ENCODE assay signal across 38 cellular contexts in the genomic region with DNA sequence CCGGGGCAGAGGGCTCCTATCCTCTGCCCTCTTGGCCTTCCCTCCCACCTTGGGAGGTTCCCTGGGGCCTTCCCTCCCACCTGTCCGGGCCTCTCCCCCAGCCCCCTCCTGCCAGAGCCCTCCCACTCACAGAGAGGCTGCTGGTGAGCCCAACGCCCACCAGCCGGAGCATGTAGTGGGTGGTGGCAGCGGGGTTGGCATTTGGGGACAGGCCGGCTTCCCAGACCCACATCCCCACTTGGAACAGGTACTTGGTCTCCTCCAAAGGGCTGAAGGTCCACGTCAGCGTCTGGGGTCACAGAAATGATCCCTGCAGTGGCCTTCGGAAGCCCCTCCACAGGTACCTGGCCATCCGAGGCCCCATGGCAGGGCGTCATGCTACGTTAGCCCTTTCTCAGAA. TPM values are rescaled to one million over a fixed set of nuclear protein-coding genes. Genes with fewer than 3 reads are reported as not detected.
"Had no signal": no experiment of that assay in that cellular context is flagged by ENCODE, and none has a peak within 500 bp of the region (broad histone marks: within the 10 kb centered on the region; RNA-seq: fewer than 3 reads in every experiment).

No MANE protein-coding gene starts in this region.

- DNase-seq: activated CD4-positive, alpha-beta memory T cell treated with anti-CD3 and anti-CD28 coated beads, Interleukin-2, amount 10 ng/mL, durations not matched to agents 7 days and 5 days; activated CD4-positive, alpha-beta T cell treated with anti-CD3 and anti-CD28 coated beads for 1 hour; activated CD4-positive, alpha-beta T cell treated with anti-CD3 and anti-CD28 coated beads for 36 hours; activated CD4-positive, alpha-beta T cell treated with anti-CD3 and anti-CD28 coated beads for 48 hours; activated CD4-positive, alpha-beta T cell treated with anti-CD3 and anti-CD28 coated beads, Interleukin-2, amount 10 ng/mL, durations not matched to agents 7 days and 5 days; activated CD4-positive, alpha-beta T cell treated with anti-CD3 and anti-CD28 coated beads, Interleukin-2, amount 50 U/mL, for 48 hours; activated CD4-positive, CD25-positive, alpha-beta regulatory T cell; activated CD8-positive, alpha-beta memory T cell treated with anti-CD3 and anti-CD28 coated beads for 24 hours; activated CD8-positive, alpha-beta memory T cell treated with anti-CD3 and anti-CD28 coated beads, Interleukin-2, amount 10 ng/mL, durations not matched to agents 7 days and 5 days; activated CD8-positive, alpha-beta memory T cell treated with anti-CD3 and anti-CD28 coated beads, Interleukin-2, amount 50 U/mL, for 48 hours; activated CD8-positive, alpha-beta T cell treated with anti-CD3 and anti-CD28 coated beads, Interleukin-2, amount 10 ng/mL, durations not matched to agents 7 days and 5 days; activated effector memory CD4-positive, alpha-beta T cell treated with Interleukin-2 at 50 U/mL for 16 hours; activated gamma-delta T cell; activated naive CD4-positive, alpha-beta T cell treated with anti-CD3 and anti-CD28 coated beads for 36 hours; activated naive CD4-positive, alpha-beta T cell treated with anti-CD3 and anti-CD28 coated beads, Interleukin-2, amount 50 U/mL, for 16 hours; activated naive CD8-positive, alpha-beta T cell treated with anti-CD3 and anti-CD28 coated beads for 36 hours; activated T-cell treated with anti-CD3 and anti-CD28 coated beads, Interleukin-2, amount 50 U/mL, for 4 hours; adrenal gland; amniotic stem cell; body of pancreas; brain microvascular endothelial cell; central memory CD4-positive, alpha-beta T cell; SW 1271; T-helper 1 cell; T-helper 2 cell; T-helper 9 cell had no signal

- H3K27me3 ChIP-seq: adrenal gland, body of pancreas, breast epithelium had no signal

- FAIRE-seq: astrocyte, TTC549 had no signal

- H3K4me1 ChIP-seq: adrenal gland, body of pancreas, breast epithelium had no signal

- H3K27ac Mint-ChIP-seq: activated CD4-positive, alpha-beta memory T cell treated with anti-CD3 and anti-CD28 coated beads, Interleukin-2, amount 10 ng/mL, durations not matched to agents 7 days and 5 days; activated CD4-positive, alpha-beta T cell treated with anti-CD3 and anti-CD28 coated beads for 36 hours; activated CD4-positive, alpha-beta T cell treated with anti-CD3 and anti-CD28 coated beads, Interleukin-2, amount 10 ng/mL, durations not matched to agents 7 days and 5 days; activated CD8-positive, alpha-beta memory T cell treated with anti-CD3 and anti-CD28 coated beads, Interleukin-2, amount 10 ng/mL, durations not matched to agents 7 days and 5 days; activated CD8-positive, alpha-beta T cell treated with anti-CD3 and anti-CD28 coated beads, Interleukin-2, amount 10 ng/mL, durations not matched to agents 7 days and 5 days; activated naive CD4-positive, alpha-beta T cell treated with anti-CD3 and anti-CD28 coated beads for 36 hours; activated naive CD4-positive, alpha-beta T cell treated with anti-CD3 and anti-CD28 coated beads, Interleukin-2, amount 50 U/mL, for 72 hours; activated naive CD8-positive, alpha-beta T cell treated with anti-CD3 and anti-CD28 coated beads for 36 hours; activated T-helper 2 cell treated with anti-CD3 and anti-CD28 coated beads, Interferon-gamma antibody, Interleukin-2, Interleukin-4, amounts not matched to agents 10 μg/mL and 5 μg/mL and 100 μg/mL, durations not matched to agents 14 hours and 24 hours and 36 hours; T-helper 1 cell treated with Interleukin-12 subunit alpha and Interleukin-12 subunit beta and Interleukin-4 antibody, amounts not matched to agents 30 μg/mL and 1 μg/mL, for 36 hours; T-helper 2 cell treated with Interferon-gamma antibody and Interleukin-4, amounts not matched to agents 5 μg/mL and 100 μg/mL, for 36 hours had no signal

- H3K4me3 ChIP-seq: adrenal gland, body of pancreas, breast epithelium had no signal

- H3K9me3 Mint-ChIP-seq: activated CD4-positive, alpha-beta memory T cell treated with anti-CD3 and anti-CD28 coated beads, Interleukin-2, amount 10 ng/mL, durations not matched to agents 7 days and 5 days; activated CD4-positive, alpha-beta T cell treated with anti-CD3 and anti-CD28 coated beads, Interleukin-2, amount 10 ng/mL, durations not matched to agents 7 days and 5 days; activated naive CD4-positive, alpha-beta T cell treated with anti-CD3 and anti-CD28 coated beads for 36 hours; activated naive CD4-positive, alpha-beta T cell treated with anti-CD3 and anti-CD28 coated beads, Interleukin-2, amount 50 U/mL, for 72 hours; activated naive CD8-positive, alpha-beta T cell treated with anti-CD3 and anti-CD28 coated beads for 36 hours; activated T-cell treated with anti-CD3 and anti-CD28 coated beads, Interleukin-2, amount 50 U/mL, for 4 hours; activated T-helper 2 cell treated with anti-CD3 and anti-CD28 coated beads, Interferon-gamma antibody, Interleukin-2, Interleukin-4, amounts not matched to agents 10 μg/mL and 5 μg/mL and 100 μg/mL, durations not matched to agents 14 hours and 24 hours and 36 hours; T-helper 1 cell treated with Interleukin-12 subunit alpha and Interleukin-12 subunit beta and Interleukin-4 antibody, amounts not matched to agents 30 μg/mL and 1 μg/mL, for 36 hours; T-helper 2 cell treated with Interferon-gamma antibody and Interleukin-4, amounts not matched to agents 5 μg/mL and 100 μg/mL, for 36 hours had no signal

- H3K27ac ChIP-seq: adrenal gland, body of pancreas, brain microvascular endothelial cell, breast epithelium, VCaP had no signal

- H3K36me3 ChIP-seq: adrenal gland, brain microvascular endothelial cell, breast epithelium had no signal

- H3K4me3 Mint-ChIP-seq: activated CD4-positive, alpha-beta memory T cell treated with anti-CD3 and anti-CD28 coated beads, Interleukin-2, amount 10 ng/mL, durations not matched to agents 7 days and 5 days; activated CD4-positive, alpha-beta T cell treated with anti-CD3 and anti-CD28 coated beads for 36 hours; activated CD4-positive, alpha-beta T cell treated with anti-CD3 and anti-CD28 coated beads, Interleukin-2, amount 10 ng/mL, durations not matched to agents 7 days and 5 days; activated CD8-positive, alpha-beta memory T cell treated with anti-CD3 and anti-CD28 coated beads, Interleukin-2, amount 10 ng/mL, durations not matched to agents 7 days and 5 days; activated CD8-positive, alpha-beta T cell treated with anti-CD3 and anti-CD28 coated beads, Interleukin-2, amount 10 ng/mL, durations not matched to agents 7 days and 5 days; activated naive CD4-positive, alpha-beta T cell treated with anti-CD3 and anti-CD28 coated beads for 36 hours; activated naive CD8-positive, alpha-beta T cell treated with anti-CD3 and anti-CD28 coated beads for 36 hours; activated T-cell treated with anti-CD3 and anti-CD28 coated beads, Interleukin-2, amount 50 U/mL, for 4 hours; T-helper 1 cell treated with Interleukin-12 subunit alpha and Interleukin-12 subunit beta and Interleukin-4 antibody, amounts not matched to agents 30 μg/mL and 1 μg/mL, for 36 hours; T-helper 2 cell treated with Interferon-gamma antibody and Interleukin-4, amounts not matched to agents 5 μg/mL and 100 μg/mL, for 36 hours had no signal

- H3K36me3 Mint-ChIP-seq: activated CD8-positive, alpha-beta memory T cell treated with anti-CD3 and anti-CD28 coated beads, Interleukin-2, amount 10 ng/mL, durations not matched to agents 7 days and 5 days; activated naive CD4-positive, alpha-beta T cell treated with anti-CD3 and anti-CD28 coated beads, Interleukin-2, amount 50 U/mL, for 72 hours; activated naive CD8-positive, alpha-beta T cell treated with anti-CD3 and anti-CD28 coated beads for 36 hours had no signal

- H3K27me3 Mint-ChIP-seq: activated CD4-positive, alpha-beta memory T cell treated with anti-CD3 and anti-CD28 coated beads, Interleukin-2, amount 10 ng/mL, durations not matched to agents 7 days and 5 days; activated naive CD8-positive, alpha-beta T cell treated with anti-CD3 and anti-CD28 coated beads for 36 hours had no signal

- H3K4me1 Mint-ChIP-seq: activated CD4-positive, alpha-beta memory T cell treated with anti-CD3 and anti-CD28 coated beads, Interleukin-2, amount 10 ng/mL, durations not matched to agents 7 days and 5 days; activated CD4-positive, alpha-beta T cell treated with anti-CD3 and anti-CD28 coated beads for 36 hours; activated CD4-positive, alpha-beta T cell treated with anti-CD3 and anti-CD28 coated beads, Interleukin-2, amount 10 ng/mL, durations not matched to agents 7 days and 5 days; activated CD8-positive, alpha-beta memory T cell treated with anti-CD3 and anti-CD28 coated beads, Interleukin-2, amount 10 ng/mL, durations not matched to agents 7 days and 5 days; activated naive CD8-positive, alpha-beta T cell treated with anti-CD3 and anti-CD28 coated beads for 36 hours had no signal

- ATAC-seq: activated CD4-positive, alpha-beta T cell treated with anti-CD3 and anti-CD28 coated beads for 36 hours; activated CD4-positive, CD25-positive, alpha-beta regulatory T cell treated with anti-CD3 and anti-CD28 coated beads, Interleukin-2, amount 50 U/mL, for 24 hours; activated CD8-positive, alpha-beta memory T cell treated with anti-CD3 and anti-CD28 coated beads, Interleukin-2, amount 10 ng/mL, durations not matched to agents 7 days and 5 days; activated CD8-positive, alpha-beta T cell treated with anti-CD3 and anti-CD28 coated beads, Interleukin-2, amount 10 ng/mL, durations not matched to agents 7 days and 5 days; activated naive CD4-positive, alpha-beta T cell treated with anti-CD3 and anti-CD28 coated beads, Interleukin-2, amount 50 U/mL, for 72 hours; activated T-cell treated with anti-CD3 and anti-CD28 coated beads, Interleukin-2, amount 50 U/mL, for 4 hours; body of pancreas had no signal

- H3K9me3 ChIP-seq: adrenal gland, body of pancreas, breast epithelium had no signal

RNA-seq across cellular contexts. Expression of a gene that starts 19.3 kb away (rescaled TPM):
- total RNA-seq: activated CD4-positive, alpha-beta memory T cell treated with anti-CD3 and anti-CD28 coated beads, Interleukin-2, amount 10 ng/mL, durations not matched to agents 7 days and 5 days; activated CD4-positive, alpha-beta T cell treated with anti-CD3 and anti-CD28 coated beads for 36 hours; activated CD4-positive, alpha-beta T cell treated with anti-CD3 and anti-CD28 coated beads, Interleukin-2, amount 10 ng/mL, durations not matched to agents 7 days and 5 days; activated CD8-positive, alpha-beta memory T cell treated with anti-CD3 and anti-CD28 coated beads, Interleukin-2, amount 10 ng/mL, durations not matched to agents 7 days and 5 days; activated CD8-positive, alpha-beta T cell treated with anti-CD3 and anti-CD28 coated beads, Interleukin-2, amount 10 ng/mL, durations not matched to agents 7 days and 5 days; activated naive CD4-positive, alpha-beta T cell treated with anti-CD3 and anti-CD28 coated beads for 36 hours; activated naive CD4-positive, alpha-beta T cell treated with anti-CD3 and anti-CD28 coated beads, Interleukin-2, amount 50 U/mL, for 72 hours; activated naive CD8-positive, alpha-beta T cell treated with anti-CD3 and anti-CD28 coated beads for 36 hours; activated T-cell treated with anti-CD3 and anti-CD28 coated beads, Interleukin-2, amount 50 U/mL, for 4 hours; activated T-helper 2 cell treated with anti-CD3 and anti-CD28 coated beads, Interferon-gamma antibody, Interleukin-2, Interleukin-4, amounts not matched to agents 10 μg/mL and 5 μg/mL and 100 μg/mL, durations not matched to agents 14 hours and 24 hours and 36 hours; aorta; body of pancreas; cardiac septum had no signal

RNA-seq across cellular contexts. Expression of a gene that starts 28.8 kb away (rescaled TPM):
- total RNA-seq: activated CD4-positive, alpha-beta memory T cell treated with anti-CD3 and anti-CD28 coated beads, Interleukin-2, amount 10 ng/mL, durations not matched to agents 7 days and 5 days; activated CD4-positive, alpha-beta T cell treated with anti-CD3 and anti-CD28 coated beads for 36 hours; activated CD4-positive, alpha-beta T cell treated with anti-CD3 and anti-CD28 coated beads, Interleukin-2, amount 10 ng/mL, durations not matched to agents 7 days and 5 days; activated CD8-positive, alpha-beta memory T cell treated with anti-CD3 and anti-CD28 coated beads, Interleukin-2, amount 10 ng/mL, durations not matched to agents 7 days and 5 days; activated CD8-positive, alpha-beta T cell treated with anti-CD3 and anti-CD28 coated beads, Interleukin-2, amount 10 ng/mL, durations not matched to agents 7 days and 5 days; activated naive CD4-positive, alpha-beta T cell treated with anti-CD3 and anti-CD28 coated beads for 36 hours; activated naive CD4-positive, alpha-beta T cell treated with anti-CD3 and anti-CD28 coated beads, Interleukin-2, amount 50 U/mL, for 72 hours; activated naive CD8-positive, alpha-beta T cell treated with anti-CD3 and anti-CD28 coated beads for 36 hours; activated T-cell treated with anti-CD3 and anti-CD28 coated beads, Interleukin-2, amount 50 U/mL, for 4 hours; activated T-helper 2 cell treated with anti-CD3 and anti-CD28 coated beads, Interferon-gamma antibody, Interleukin-2, Interleukin-4, amounts not matched to agents 10 μg/mL and 5 μg/mL and 100 μg/mL, durations not matched to agents 14 hours and 24 hours and 36 hours; aorta; astrocyte; breast epithelium; cardiac septum; cerebellum had no signal
- polyA plus RNA-seq: aorta had no signal

RNA-seq across cellular contexts. Expression of a gene that starts 37.1 kb away (rescaled TPM):
- total RNA-seq: activated CD4-positive, alpha-beta memory T cell treated with anti-CD3 and anti-CD28 coated beads, Interleukin-2, amount 10 ng/mL, durations not matched to agents 7 days and 5 days; activated CD4-positive, alpha-beta T cell treated with anti-CD3 and anti-CD28 coated beads for 36 hours; activated CD4-positive, alpha-beta T cell treated with anti-CD3 and anti-CD28 coated beads, Interleukin-2, amount 10 ng/mL, durations not matched to agents 7 days and 5 days; activated CD8-positive, alpha-beta memory T cell treated with anti-CD3 and anti-CD28 coated beads, Interleukin-2, amount 10 ng/mL, durations not matched to agents 7 days and 5 days; activated CD8-positive, alpha-beta T cell treated with anti-CD3 and anti-CD28 coated beads, Interleukin-2, amount 10 ng/mL, durations not matched to agents 7 days and 5 days; activated naive CD4-positive, alpha-beta T cell treated with anti-CD3 and anti-CD28 coated beads for 36 hours; activated naive CD4-positive, alpha-beta T cell treated with anti-CD3 and anti-CD28 coated beads, Interleukin-2, amount 50 U/mL, for 72 hours; activated naive CD8-positive, alpha-beta T cell treated with anti-CD3 and anti-CD28 coated beads for 36 hours; activated T-cell treated with anti-CD3 and anti-CD28 coated beads, Interleukin-2, amount 50 U/mL, for 4 hours; activated T-helper 2 cell treated with anti-CD3 and anti-CD28 coated beads, Interferon-gamma antibody, Interleukin-2, Interleukin-4, amounts not matched to agents 10 μg/mL and 5 μg/mL and 100 μg/mL, durations not matched to agents 14 hours and 24 hours and 36 hours; aorta; astrocyte; body of pancreas; breast epithelium; cardiac septum; cerebellum had no signal

RNA-seq across cellular contexts. Expression of a gene that starts 38.7 kb away (rescaled TPM):
- total RNA-seq: activated CD4-positive, alpha-beta memory T cell treated with anti-CD3 and anti-CD28 coated beads, Interleukin-2, amount 10 ng/mL, durations not matched to agents 7 days and 5 days; activated CD4-positive, alpha-beta T cell treated with anti-CD3 and anti-CD28 coated beads, Interleukin-2, amount 10 ng/mL, durations not matched to agents 7 days and 5 days; activated CD8-positive, alpha-beta memory T cell treated with anti-CD3 and anti-CD28 coated beads, Interleukin-2, amount 10 ng/mL, durations not matched to agents 7 days and 5 days; activated CD8-positive, alpha-beta T cell treated with anti-CD3 and anti-CD28 coated beads, Interleukin-2, amount 10 ng/mL, durations not matched to agents 7 days and 5 days; activated naive CD4-positive, alpha-beta T cell treated with anti-CD3 and anti-CD28 coated beads for 36 hours; activated naive CD8-positive, alpha-beta T cell treated with anti-CD3 and anti-CD28 coated beads for 36 hours; activated T-helper 2 cell treated with anti-CD3 and anti-CD28 coated beads, Interferon-gamma antibody, Interleukin-2, Interleukin-4, amounts not matched to agents 10 μg/mL and 5 μg/mL and 100 μg/mL, durations not matched to agents 14 hours and 24 hours and 36 hours; aorta; astrocyte; cardiac septum; cerebellum had no signal
